In the genomic region with DNA sequence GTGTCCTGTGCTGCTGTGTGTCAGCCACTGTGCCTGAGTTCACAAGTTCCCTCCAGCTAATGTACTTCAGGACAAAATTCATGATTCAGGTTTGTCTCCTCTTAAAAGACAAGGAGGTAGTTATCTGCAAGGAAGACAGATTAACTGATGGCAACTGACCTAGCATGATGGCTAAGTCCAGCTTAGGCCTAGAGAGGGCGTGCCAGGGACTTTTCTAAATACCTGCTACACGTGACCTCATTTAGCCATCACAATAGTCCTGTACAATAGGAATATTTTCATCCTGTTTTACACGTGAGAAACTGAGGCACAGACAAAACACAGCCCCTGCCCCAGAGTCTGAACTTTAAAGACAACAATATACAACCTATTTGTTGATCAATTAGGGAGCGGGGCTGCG, we compare ENCODE assay signal across 1 cellular context.
TF ChIP-seq lines count a peak whose summit lies in the region.

No MANE protein-coding gene starts in this region.

TF ChIP-seq in GM23338, 12 proteins besides CTCF, POLR2A, EP300 and RAD21 (continued from another document):
- TF ChIP-seq, protein P1, sequence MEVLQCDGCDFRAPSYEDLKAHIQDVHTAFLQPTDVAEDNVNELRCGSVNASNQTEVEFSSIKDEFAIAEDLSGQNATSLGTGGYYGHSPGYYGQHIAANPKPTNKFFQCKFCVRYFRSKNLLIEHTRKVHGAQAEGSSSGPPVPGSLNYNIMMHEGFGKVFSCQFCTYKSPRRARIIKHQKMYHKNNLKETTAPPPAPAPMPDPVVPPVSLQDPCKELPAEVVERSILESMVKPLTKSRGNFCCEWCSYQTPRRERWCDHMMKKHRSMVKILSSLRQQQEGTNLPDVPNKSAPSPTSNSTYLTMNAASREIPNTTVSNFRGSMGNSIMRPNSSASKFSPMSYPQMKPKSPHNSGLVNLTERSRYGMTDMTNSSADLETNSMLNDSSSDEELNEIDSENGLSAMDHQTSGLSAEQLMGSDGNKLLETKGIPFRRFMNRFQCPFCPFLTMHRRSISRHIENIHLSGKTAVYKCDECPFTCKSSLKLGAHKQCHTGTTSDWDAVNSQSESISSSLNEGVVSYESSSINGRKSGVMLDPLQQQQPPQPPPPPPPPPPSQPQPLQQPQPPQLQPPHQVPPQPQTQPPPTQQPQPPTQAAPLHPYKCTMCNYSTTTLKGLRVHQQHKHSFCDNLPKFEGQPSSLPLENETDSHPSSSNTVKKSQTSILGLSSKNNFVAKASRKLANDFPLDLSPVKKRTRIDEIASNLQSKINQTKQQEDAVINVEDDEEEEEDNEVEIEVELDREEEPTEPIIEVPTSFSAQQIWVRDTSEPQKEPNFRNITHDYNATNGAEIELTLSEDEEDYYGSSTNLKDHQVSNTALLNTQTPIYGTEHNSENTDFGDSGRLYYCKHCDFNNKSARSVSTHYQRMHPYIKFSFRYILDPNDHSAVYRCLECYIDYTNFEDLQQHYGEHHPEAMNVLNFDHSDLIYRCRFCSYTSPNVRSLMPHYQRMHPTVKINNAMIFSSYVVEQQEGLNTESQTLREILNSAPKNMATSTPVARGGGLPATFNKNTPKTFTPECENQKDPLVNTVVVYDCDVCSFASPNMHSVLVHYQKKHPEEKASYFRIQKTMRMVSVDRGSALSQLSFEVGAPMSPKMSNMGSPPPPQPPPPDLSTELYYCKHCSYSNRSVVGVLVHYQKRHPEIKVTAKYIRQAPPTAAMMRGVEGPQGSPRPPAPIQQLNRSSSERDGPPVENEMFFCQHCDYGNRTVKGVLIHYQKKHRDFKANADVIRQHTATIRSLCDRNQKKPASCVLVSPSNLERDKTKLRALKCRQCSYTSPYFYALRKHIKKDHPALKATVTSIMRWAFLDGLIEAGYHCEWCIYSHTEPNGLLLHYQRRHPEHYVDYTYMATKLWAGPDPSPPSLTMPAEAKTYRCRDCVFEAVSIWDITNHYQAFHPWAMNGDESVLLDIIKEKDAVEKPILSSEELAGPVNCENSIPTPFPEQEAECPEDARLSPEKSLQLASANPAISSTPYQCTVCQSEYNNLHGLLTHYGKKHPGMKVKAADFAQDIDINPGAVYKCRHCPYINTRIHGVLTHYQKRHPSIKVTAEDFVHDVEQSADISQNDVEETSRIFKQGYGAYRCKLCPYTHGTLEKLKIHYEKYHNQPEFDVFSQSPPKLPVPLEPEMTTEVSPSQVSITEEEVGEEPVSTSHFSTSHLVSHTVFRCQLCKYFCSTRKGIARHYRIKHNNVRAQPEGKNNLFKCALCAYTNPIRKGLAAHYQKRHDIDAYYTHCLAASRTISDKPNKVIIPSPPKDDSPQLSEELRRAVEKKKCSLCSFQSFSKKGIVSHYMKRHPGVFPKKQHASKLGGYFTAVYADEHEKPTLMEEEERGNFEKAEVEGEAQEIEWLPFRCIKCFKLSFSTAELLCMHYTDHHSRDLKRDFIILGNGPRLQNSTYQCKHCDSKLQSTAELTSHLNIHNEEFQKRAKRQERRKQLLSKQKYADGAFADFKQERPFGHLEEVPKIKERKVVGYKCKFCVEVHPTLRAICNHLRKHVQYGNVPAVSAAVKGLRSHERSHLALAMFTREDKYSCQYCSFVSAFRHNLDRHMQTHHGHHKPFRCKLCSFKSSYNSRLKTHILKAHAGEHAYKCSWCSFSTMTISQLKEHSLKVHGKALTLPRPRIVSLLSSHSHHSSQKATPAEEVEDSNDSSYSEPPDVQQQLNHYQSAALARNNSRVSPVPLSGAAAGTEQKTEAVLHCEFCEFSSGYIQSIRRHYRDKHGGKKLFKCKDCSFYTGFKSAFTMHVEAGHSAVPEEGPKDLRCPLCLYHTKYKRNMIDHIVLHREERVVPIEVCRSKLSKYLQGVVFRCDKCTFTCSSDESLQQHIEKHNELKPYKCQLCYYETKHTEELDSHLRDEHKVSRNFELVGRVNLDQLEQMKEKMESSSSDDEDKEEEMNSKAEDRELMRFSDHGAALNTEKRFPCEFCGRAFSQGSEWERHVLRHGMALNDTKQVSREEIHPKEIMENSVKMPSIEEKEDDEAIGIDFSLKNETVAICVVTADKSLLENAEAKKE (CRISPR knock-in tag; IDR thresholded peaks at IDR 0.05): no peak
- TF ChIP-seq, protein P2, sequence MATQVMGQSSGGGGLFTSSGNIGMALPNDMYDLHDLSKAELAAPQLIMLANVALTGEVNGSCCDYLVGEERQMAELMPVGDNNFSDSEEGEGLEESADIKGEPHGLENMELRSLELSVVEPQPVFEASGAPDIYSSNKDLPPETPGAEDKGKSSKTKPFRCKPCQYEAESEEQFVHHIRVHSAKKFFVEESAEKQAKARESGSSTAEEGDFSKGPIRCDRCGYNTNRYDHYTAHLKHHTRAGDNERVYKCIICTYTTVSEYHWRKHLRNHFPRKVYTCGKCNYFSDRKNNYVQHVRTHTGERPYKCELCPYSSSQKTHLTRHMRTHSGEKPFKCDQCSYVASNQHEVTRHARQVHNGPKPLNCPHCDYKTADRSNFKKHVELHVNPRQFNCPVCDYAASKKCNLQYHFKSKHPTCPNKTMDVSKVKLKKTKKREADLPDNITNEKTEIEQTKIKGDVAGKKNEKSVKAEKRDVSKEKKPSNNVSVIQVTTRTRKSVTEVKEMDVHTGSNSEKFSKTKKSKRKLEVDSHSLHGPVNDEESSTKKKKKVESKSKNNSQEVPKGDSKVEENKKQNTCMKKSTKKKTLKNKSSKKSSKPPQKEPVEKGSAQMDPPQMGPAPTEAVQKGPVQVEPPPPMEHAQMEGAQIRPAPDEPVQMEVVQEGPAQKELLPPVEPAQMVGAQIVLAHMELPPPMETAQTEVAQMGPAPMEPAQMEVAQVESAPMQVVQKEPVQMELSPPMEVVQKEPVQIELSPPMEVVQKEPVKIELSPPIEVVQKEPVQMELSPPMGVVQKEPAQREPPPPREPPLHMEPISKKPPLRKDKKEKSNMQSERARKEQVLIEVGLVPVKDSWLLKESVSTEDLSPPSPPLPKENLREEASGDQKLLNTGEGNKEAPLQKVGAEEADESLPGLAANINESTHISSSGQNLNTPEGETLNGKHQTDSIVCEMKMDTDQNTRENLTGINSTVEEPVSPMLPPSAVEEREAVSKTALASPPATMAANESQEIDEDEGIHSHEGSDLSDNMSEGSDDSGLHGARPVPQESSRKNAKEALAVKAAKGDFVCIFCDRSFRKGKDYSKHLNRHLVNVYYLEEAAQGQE (IDR thresholded peaks at IDR 0.05; ENCODE audit: unreplicated experiment): no peak
- no peak for TF ChIP-seq CREB1 (CRISPR knock-in tag; IDR thresholded peaks at IDR 0.05; ENCODE audit: low read depth)
- TF ChIP-seq NANOG (IDR thresholded peaks at IDR 0.05; ENCODE audit: borderline replicate concordance): no peak
